ENCODE assay signal across 14 cellular contexts in genomic region chr11:64881476-64881875, GRCh38. TPM values are rescaled to one million over a fixed set of nuclear protein-coding genes. Genes with fewer than 3 reads are reported as not detected.
A peak's percentile ranks its signal among the peaks of the same experiment; 100 is the strongest.
DNase-seq lines count a peak whose midpoint lies in the region; ATAC-seq, FAIRE-seq and TF ChIP-seq lines count a peak whose summit lies in the region.
"Had no signal": no experiment of that assay in that cellular context is flagged by ENCODE, and none has a peak within 500 bp of the region (broad histone marks: within the 10 kb centered on the region; RNA-seq: fewer than 3 reads in every experiment).

No MANE protein-coding gene starts in this region.

- no peaks in the 10 kb centered on the region for H3K27me3 Mint-ChIP-seq in CD8-positive, alpha-beta T cell (ENCODE audit: low read depth)
- no peaks in the 10 kb centered on the region for H3K27me3 Mint-ChIP-seq in activated CD8-positive, alpha-beta T cell treated with anti-CD3 and anti-CD28 coated beads for 36 hours
- H3K27me3 Mint-ChIP-seq: stimulated activated naive B cell treated with anti-CD40 and anti-IgM and Interleukin-4, amounts not matched to agents 10 μg/mL and 1 μg/mL and 100 μg/mL, for 72 hours had no signal

- CTCF ChIA-PET in A549 (lab: Yijun Ruan, JAX), result interaction anchor here (0.6 to 31.5 kb wide), 10 partner anchors 9 to 208 kb away, joined by 3 to 1607 read pairs (median 4); partner anchors contain the start of genes ARL2 and CDC42BPG
- CTCF ChIA-PET in CD8-positive, alpha-beta T cell (lab: Charles Lee), result interaction anchor here (1.7 to 30.0 kb wide), 4 partner anchors 8 to 28 kb away, joined by 3 to 1398 read pairs (median 20); partner anchors contain the start of gene CDC42BPG
- CTCF ChIA-PET in activated CD8-positive, alpha-beta T cell treated with anti-CD3 and anti-CD28 coated beads for 36 hours (lab: Charles Lee), result interaction anchor here (1.0 to 29.9 kb wide), 2 partner anchors 9 to 25 kb away, joined by 4 to 1168 read pairs; partner anchors contain the start of gene CDC42BPG

- no peak overlapping the region for H3K9ac ChIP-seq in MM.1S (ENCODE audit: low read length)

- H3K9me3 ChIP-seq in A549 (no peaks in the 10 kb centered on the region), muscle layer of duodenum (ENCODE audit: control insufficient read depth in 1 of 2, low read length in 2 of 2) (no peaks in the 10 kb centered on the region), MM.1S (replicated peaks; ENCODE audit: insufficient read depth, low read length) (no peaks in the 10 kb centered on the region), ovary (no peaks in the 10 kb centered on the region)
- H3K9me3 ChIP-seq in CD8-positive, alpha-beta T cell (ENCODE audit: low read length), result no peaks in the 10 kb centered on the region
- H3K9me3 ChIP-seq: lower lobe of right lung had no signal

- H3K4me3 ChIP-seq in A549 (no peak overlapping the region), muscle layer of duodenum (ENCODE audit: low read depth in 1 of 2, low read length in 2 of 2) (no peak overlapping the region), MM.1S (ENCODE audit: low read length) (no peak overlapping the region), ovary (no peak overlapping the region)
- H3K4me3 ChIP-seq in CD8-positive, alpha-beta T cell (ENCODE audit: low read depth, low read length), result no peak overlapping the region
- H3K4me3 ChIP-seq: lower lobe of right lung had no signal

- no peak for TF ChIP-seq RAD21 in A549 (conservative IDR thresholded peaks at IDR 0.05 in 1 of 2, IDR thresholded peaks at IDR 0.05 in 1 of 2)

- H3K4me2 ChIP-seq in A549, result no peak overlapping the region
- H3K4me2 ChIP-seq in MM.1S (ENCODE audit: low read depth, low read length), result no peak overlapping the region

- FAIRE-seq in A549 (lab: Jason Lieb, UNC) (no peak), H54 (lab: Jason Lieb, UNC) (no peak)

- H3K9me3 Mint-ChIP-seq in CD8-positive, alpha-beta T cell, result no peaks in the 10 kb centered on the region
- no peaks in the 10 kb centered on the region for H3K9me3 Mint-ChIP-seq in activated CD8-positive, alpha-beta T cell treated with anti-CD3 and anti-CD28 coated beads for 36 hours
- H3K9me3 Mint-ChIP-seq: stimulated activated naive B cell treated with anti-CD40 and anti-IgM and Interleukin-4, amounts not matched to agents 10 μg/mL and 1 μg/mL and 100 μg/mL, for 72 hours had no signal

- peaks cover 16% of the 10 kb centered on the region for H3F3A ChIP-seq in MM.1S (ENCODE audit: insufficient read depth, low read length)

- no peak for TF ChIP-seq EP300 in A549 (IDR thresholded peaks at IDR 0.05)
- TF ChIP-seq EP300 in ovary (IDR thresholded peaks at IDR 0.05), result no peak

- TF ChIP-seq POLR2A in A549 (IDR thresholded peaks at IDR 0.05; ENCODE audit: low read length) (no peak), H54 (IDR thresholded peaks at IDR 0.05; ENCODE audit: low read depth, low read length) (no peak), ovary (IDR thresholded peaks at IDR 0.05) (no peak)

- peaks cover 25% of the 10 kb centered on the region for H3K4me1 ChIP-seq in A549
- peaks cover 45% of the 10 kb centered on the region for H3K4me1 ChIP-seq in CD8-positive, alpha-beta T cell (ENCODE audit: insufficient read depth, low read length)
- H3K4me1 ChIP-seq in muscle layer of duodenum (ENCODE audit: control insufficient read depth in 1 of 2, insufficient read depth in 2 of 2, low read length in 2 of 2), result peaks cover under 1 to 29% of the 10 kb centered on the region in 2 donors
- peaks cover 30% of the 10 kb centered on the region for H3K4me1 ChIP-seq in MM.1S (ENCODE audit: low read length)
- H3K4me1 ChIP-seq in ovary (ENCODE audit: insufficient read depth), result peaks cover 6% of the 10 kb centered on the region

- no peak overlapping the region for H2AFZ ChIP-seq in MM.1S (ENCODE audit: low read length)

- intact Hi-C loops in CD8-positive, alpha-beta T cell (cut with DNase I, micrococcal nuclease), result no loop called here
- intact Hi-C loops in activated CD8-positive, alpha-beta T cell treated with anti-CD3 and anti-CD28 coated beads for 36 hours (cut with micrococcal nuclease), result no loop called here
- intact Hi-C loops in ovary (cut with DNase I), result no loop called here

- H3K27ac ChIP-seq in A549, result no peak overlapping the region
- no peak overlapping the region for H3K27ac ChIP-seq in CD8-positive, alpha-beta T cell (ENCODE audit: low read depth, low read length)
- peak overlapping the region; percentile 29 for H3K27ac ChIP-seq in muscle layer of duodenum (ENCODE audit: low read length)
- H3K27ac ChIP-seq in MM.1S (ENCODE audit: low read length), result no peak overlapping the region
- H3K27ac ChIP-seq in ovary, result no peak overlapping the region

- H3K27ac Mint-ChIP-seq in CD8-positive, alpha-beta T cell, result peak overlapping the region; percentile 94
- peak overlapping the region; percentile 52 for H3K27ac Mint-ChIP-seq in activated CD8-positive, alpha-beta T cell treated with anti-CD3 and anti-CD28 coated beads for 36 hours

- no peaks in the 10 kb centered on the region for H3K36me3 ChIP-seq in CD8-positive, alpha-beta T cell (ENCODE audit: insufficient read depth, low read length)
- no peaks in the 10 kb centered on the region for H3K36me3 ChIP-seq in muscle layer of duodenum (ENCODE audit: control insufficient read depth in 1 of 2, insufficient read depth in 2 of 2, low read length in 2 of 2)
- no peaks in the 10 kb centered on the region for H3K36me3 ChIP-seq in MM.1S (replicated peaks; ENCODE audit: insufficient read depth, low read length)
- no peaks in the 10 kb centered on the region for H3K36me3 ChIP-seq in ovary
- H3K36me3 ChIP-seq: lower lobe of right lung had no signal

- H3K79me2 ChIP-seq in MM.1S (ENCODE audit: low read length), result peaks cover 17% of the 10 kb centered on the region

- no peak overlapping the region for H3K4me3 Mint-ChIP-seq in CD8-positive, alpha-beta T cell
- no peak overlapping the region for H3K4me3 Mint-ChIP-seq in activated CD8-positive, alpha-beta T cell treated with anti-CD3 and anti-CD28 coated beads for 36 hours

- 98% methylated on average over 8 of the region's 8 CpGs for WGBS in A549 (ENCODE audit: missing lambda C conversion rate)
- 60 to 75% (median 64%) methylated on average over 8 of the region's 8 CpGs for WGBS in ovary, 3 donors

- no peaks in the 10 kb centered on the region for H3K9me2 ChIP-seq in MM.1S (replicated peaks; ENCODE audit: insufficient read depth, low read length)

- no peaks in the 10 kb centered on the region for H3K27me3 ChIP-seq in CD8-positive, alpha-beta T cell (ENCODE audit: insufficient read depth, low read length)
- H3K27me3 ChIP-seq in muscle layer of duodenum (ENCODE audit: low read depth, low read length) (no peaks in the 10 kb centered on the region), MM.1S (replicated peaks; ENCODE audit: insufficient read depth, low read length) (peaks cover 46% of the 10 kb centered on the region), ovary (no peaks in the 10 kb centered on the region)

- ATAC-seq in A549 (no peak), GM21717 (IDR thresholded peaks at IDR 0.05; ENCODE audit: unreplicated experiment) (no peak)
- no peak for ATAC-seq in CD8-positive, alpha-beta T cell
- ATAC-seq in activated CD8-positive, alpha-beta T cell treated with anti-CD3 and anti-CD28 coated beads for 36 hours, result no peak
- ATAC-seq: lower lobe of right lung; Right ventricle myocardium inferior; stimulated activated naive B cell treated with anti-CD40 and anti-IgM and Interleukin-4, amounts not matched to agents 10 μg/mL and 1 μg/mL and 100 μg/mL, for 72 hours had no signal

- no peak for DNase-seq in A549 (ENCODE audit: low read depth in 1 of 2, low spot score in 1 of 2)
- no peak for DNase-seq in CD8-positive, alpha-beta T cell
- no peak for DNase-seq in activated CD8-positive, alpha-beta T cell treated with anti-CD3 and anti-CD28 coated beads for 36 hours
- no peak for DNase-seq in MM.1S
- no peak for DNase-seq in H54 (ENCODE audit: insufficient read length, low spot score)
- no peak for DNase-seq in ovary
- DNase-seq: lower lobe of right lung; NCI-H524; posterior cingulate gyrus; stimulated activated CD4-positive, alpha-beta T cell treated with anti-CD3 and anti-CD28 coated beads, Interleukin-2, amount 100 ng/mL, for 24 hours; stimulated activated naive B cell treated with anti-CD40 and anti-IgM and Interleukin-4, amounts not matched to agents 10 μg/mL and 1 μg/mL and 100 μg/mL, for 72 hours had no signal

- TF ChIP-seq CTCF in A549 (IDR thresholded peaks at IDR 0.05), result no peak
- no peak for TF ChIP-seq CTCF in CD8-positive, alpha-beta T cell (IDR thresholded peaks at IDR 0.05)
- TF ChIP-seq CTCF in activated CD8-positive, alpha-beta T cell treated with anti-CD3 and anti-CD28 coated beads for 36 hours (IDR thresholded peaks at IDR 0.05), result no peak
- TF ChIP-seq CTCF in MM.1S (IDR thresholded peaks at IDR 0.05; ENCODE audit: low read length), result no peak
- TF ChIP-seq CTCF in ovary (IDR thresholded peaks at IDR 0.05), result no peak

- H3K36me3 Mint-ChIP-seq in CD8-positive, alpha-beta T cell, result peaks cover 15% of the 10 kb centered on the region
- peaks cover 10% of the 10 kb centered on the region for H3K36me3 Mint-ChIP-seq in activated CD8-positive, alpha-beta T cell treated with anti-CD3 and anti-CD28 coated beads for 36 hours (ENCODE audit: low read depth)

- H3K4me1 Mint-ChIP-seq in CD8-positive, alpha-beta T cell (ENCODE audit: low read depth), result peaks cover 58% of the 10 kb centered on the region
- peaks cover 64% of the 10 kb centered on the region for H3K4me1 Mint-ChIP-seq in activated CD8-positive, alpha-beta T cell treated with anti-CD3 and anti-CD28 coated beads for 36 hours (ENCODE audit: low read depth)

- H4K20me1 ChIP-seq in MM.1S (ENCODE audit: insufficient read depth, low read length), result no peaks in the 10 kb centered on the region

- POLR2A ChIA-PET in A549 (lab: Yijun Ruan, JAX), result interaction anchor here (0.7 to 1.4 kb wide), 4 partner anchors 8 to 115 kb away, joined by 3 to 4 read pairs (median 3); partner anchors contain the start of gene BATF2
- POLR2A ChIA-PET in CD8-positive, alpha-beta T cell (lab: Charles Lee), result interaction anchor here (0.8 to 27.7 kb wide), 3 partner anchors 12 to 103 kb away, joined by 3 to 810 read pairs (median 5); partner anchors contain the start of genes CDC42BPG and SF1
- POLR2A ChIA-PET in activated CD8-positive, alpha-beta T cell treated with anti-CD3 and anti-CD28 coated beads for 36 hours (lab: Charles Lee), result interaction anchor here (0.6 to 14.9 kb wide), 2 partner anchors 24 to 38 kb away, joined by 3 to 768 read pairs; no protein-coding TSS in a partner anchor

RNA-seq across cellular contexts. Expression of gene EHD1, which starts 3.1 kb away (rescaled TPM):
- polyA plus RNA-seq in A549 (2011; rRNA removed) (25.9 and 27.7 TPM in 2 replicates), A549 (2017; fragmentation: RNase III; extraction: RNeasy Plus Mini Kit Qiagen cat#74134 plus additional on column Dnase treatment) (37.8 to 52.4 TPM (median 43.4 TPM) in 3 replicates), ovary (10 to 100 TPM; 14.5 to 14.8 TPM)
- 96.0 and 103 TPM in 2 replicates for polyA plus RNA-seq in A549 (2012; cell fraction: cytosol; rRNA removed)
- polyA plus RNA-seq in A549 (2012; cell fraction: nucleus; rRNA removed), result 153 and 200 TPM in 2 replicates
- 65.8 and 67.3 TPM in 2 replicates for polyA minus RNA-seq in A549 (2011; rRNA and poly(A)+ RNA removed)
- total RNA-seq in CD8-positive, alpha-beta T cell, result 100 to 1,000 TPM; 187 to 212 TPM
- 10 to 100 TPM; 60.3 to 65.1 TPM for total RNA-seq in activated CD8-positive, alpha-beta T cell treated with anti-CD3 and anti-CD28 coated beads for 36 hours
- total RNA-seq in ovary, result 10 to 100 TPM; 14.3 to 87.8 (median 42.2) TPM

RNA-seq across cellular contexts. Expression of gene ATG2A, which starts 35.5 kb away (rescaled TPM):
- polyA plus RNA-seq in A549 (2011; rRNA removed) (3.1 and 4.0 TPM in 2 replicates), A549 (2017; fragmentation: RNase III; extraction: RNeasy Plus Mini Kit Qiagen cat#74134 plus additional on column Dnase treatment) (10.7 to 13.4 TPM (median 12.8 TPM) in 3 replicates), ovary (10 to 100 TPM in 1 of 2 donors, 1 to 10 TPM in 1; 2.2 to 23.4 TPM)
- 9.1 and 14.1 TPM in 2 replicates for polyA plus RNA-seq in A549 (2012; cell fraction: cytosol; rRNA removed)
- 34.5 and 48.9 TPM in 2 replicates for polyA plus RNA-seq in A549 (2012; cell fraction: nucleus; rRNA removed)
- 8.2 TPM in 2 replicates for polyA minus RNA-seq in A549 (2011; rRNA and poly(A)+ RNA removed)
- total RNA-seq in CD8-positive, alpha-beta T cell, result 100 to 1,000 TPM; 285 to 311 TPM
- 10 to 100 TPM; 17.1 to 17.5 TPM for total RNA-seq in activated CD8-positive, alpha-beta T cell treated with anti-CD3 and anti-CD28 coated beads for 36 hours
- 10 to 100 TPM; 22.2 to 40.1 (median 30.4) TPM for total RNA-seq in ovary

RNA-seq across cellular contexts. Expression of gene CDC42BPG, which starts 37.0 kb away (rescaled TPM):
- 0.35 and 0.50 TPM in 2 replicates for polyA plus RNA-seq in A549 (2011; rRNA removed)
- polyA plus RNA-seq in A549 (2012; cell fraction: cytosol; rRNA removed), result 0.26 and 0.49 TPM in 2 replicates
- 1.3 and 1.8 TPM in 2 replicates for polyA plus RNA-seq in A549 (2012; cell fraction: nucleus; rRNA removed)
- 1.0 to 1.1 TPM (median 1.0 TPM) in 3 replicates for polyA plus RNA-seq in A549 (2017; fragmentation: RNase III; extraction: RNeasy Plus Mini Kit Qiagen cat#74134 plus additional on column Dnase treatment)
- 0.45 and 1.0 TPM in 2 replicates for polyA minus RNA-seq in A549 (2011; rRNA and poly(A)+ RNA removed)
- total RNA-seq in CD8-positive, alpha-beta T cell, result 1 to 10 TPM; 6.5 to 7.9 TPM
- total RNA-seq in activated CD8-positive, alpha-beta T cell treated with anti-CD3 and anti-CD28 coated beads for 36 hours, result under 1 TPM; 0.31 to 0.61 TPM
- total RNA-seq in ovary, result 1 to 10 TPM; 2.6 to 9.5 (median 4.0) TPM
- 1 to 10 TPM in 1 of 2 donors, under 1 TPM in 1; 0.35 to 1.9 TPM for polyA plus RNA-seq in ovary

RNA-seq across cellular contexts. Expression of gene PPP2R5B, which starts 43.0 kb away (rescaled TPM):
- polyA plus RNA-seq in A549 (2011; rRNA removed), result 6.9 and 11.1 TPM in 2 replicates
- 5.5 and 6.4 TPM in 2 replicates for polyA plus RNA-seq in A549 (2012; cell fraction: cytosol; rRNA removed)
- 12.3 TPM in 2 replicates for polyA plus RNA-seq in A549 (2012; cell fraction: nucleus; rRNA removed)
- polyA plus RNA-seq in A549 (2017; fragmentation: RNase III; extraction: RNeasy Plus Mini Kit Qiagen cat#74134 plus additional on column Dnase treatment), result 3.9 to 6.1 TPM (median 5.7 TPM) in 3 replicates
- polyA minus RNA-seq in A549 (2011; rRNA and poly(A)+ RNA removed), result 5.3 and 7.6 TPM in 2 replicates
- 10 to 100 TPM; 14.8 to 18.0 TPM for total RNA-seq in CD8-positive, alpha-beta T cell
- total RNA-seq in activated CD8-positive, alpha-beta T cell treated with anti-CD3 and anti-CD28 coated beads for 36 hours, result 10 to 100 TPM; 20.2 to 21.2 TPM
- total RNA-seq in ovary, result 10 to 100 TPM in 5 of 7 donors, 1 to 10 TPM in 2; 9.0 to 12.8 (median 12.2) TPM
- polyA plus RNA-seq in ovary, result 10 to 100 TPM in 1 of 2 donors, 1 to 10 TPM in 1; 8.0 to 16.2 TPM

RNA-seq across cellular contexts. Expression of gene GPHA2, which starts 54.2 kb away (rescaled TPM):
- polyA plus RNA-seq in A549 (2011; rRNA removed), result not detected in 2 replicates
- polyA plus RNA-seq in A549 (2012; cell fraction: cytosol; rRNA removed), result not detected in 2 replicates
- polyA plus RNA-seq in A549 (2012; cell fraction: nucleus; rRNA removed), result 0.32 TPM in 1 of 2 replicates, not detected in the other
- polyA plus RNA-seq in A549 (2017; fragmentation: RNase III; extraction: RNeasy Plus Mini Kit Qiagen cat#74134 plus additional on column Dnase treatment), result not detected in 3 replicates
- not detected in 2 replicates for polyA minus RNA-seq in A549 (2011; rRNA and poly(A)+ RNA removed)
- not detected for total RNA-seq in CD8-positive, alpha-beta T cell
- not detected for total RNA-seq in activated CD8-positive, alpha-beta T cell treated with anti-CD3 and anti-CD28 coated beads for 36 hours
- total RNA-seq in ovary, result 1 to 10 TPM in 3 of 7 donors, under 1 TPM in 3, not detected in 1; 0.45 to 1.6 (median 0.88) TPM
- polyA plus RNA-seq in ovary, result under 1 TPM in 1 of 2 donors, not detected in 1; 0.58 TPM
- total RNA-seq: lower lobe of right lung, Right ventricle myocardium inferior had no signal

Comparison
In these comparisons a context has a peak if more than half of its experiments do, and no peak if none do; other contexts are left out.
1. RNA of gene ATG2A, which starts 35.5 kb away (total RNA-seq): 285 to 311 TPM in CD8-positive, alpha-beta T cell; 22.2 to 40.1 TPM in ovary and 17.1 to 17.5 TPM in activated CD8-positive, alpha-beta T cell treated with anti-CD3 and anti-CD28 coated beads for 36 hours; every median in the first group is over 4 times any median in the second.